ENCODE assay signal across 18 cellular contexts in genomic region chr6:12138377-12138776, GRCh38.
A peak's percentile ranks its signal among the peaks of the same experiment; 100 is the strongest.
DNase-seq lines count a peak whose midpoint lies in the region; ATAC-seq, FAIRE-seq and TF ChIP-seq lines count a peak whose summit lies in the region.
"Had no signal": no experiment of that assay in that cellular context is flagged by ENCODE, and none has a peak within 500 bp of the region (broad histone marks: within the 10 kb centered on the region; RNA-seq: fewer than 3 reads in every experiment).

No MANE protein-coding gene starts in this region.

- peaks cover 81% of the 10 kb centered on the region for H3K36me3 Mint-ChIP-seq in activated T-helper 17 cell treated with anti-CD3 and anti-CD28 coated beads, Interleukin-2, amount 50 U/mL, for 72 hours (ENCODE audit: low read depth)

- peaks cover 17% of the 10 kb centered on the region for H3K9me3 ChIP-seq in A549
- no peaks in the 10 kb centered on the region for H3K9me3 ChIP-seq in HepG2 (ENCODE audit: low read length)
- no peaks in the 10 kb centered on the region for H3K9me3 ChIP-seq in GM23248 (ENCODE audit: low read depth)
- H3K9me3 ChIP-seq: colonic mucosa, vagina had no signal

- TF ChIP-seq EP300 in A549 (IDR thresholded peaks at IDR 0.05) (no peak), HepG2 (IDR thresholded peaks at IDR 0.05; ENCODE audit: low read depth in 2 of 2, low read length in 2 of 2) (no peak), HepG2 (CRISPR knock-in tag; IDR thresholded peaks at IDR 0.05; ENCODE audit: borderline replicate concordance) (no peak)

- H3K9me3 Mint-ChIP-seq in activated T-helper 17 cell treated with anti-CD3 and anti-CD28 coated beads, Interleukin-2, amount 50 U/mL, for 72 hours, result peaks cover 8% of the 10 kb centered on the region

- no peak overlapping the region for H3K4me3 ChIP-seq in A549
- H3K4me3 ChIP-seq in HepG2 (replicated peaks in 1 of 3; ENCODE audit: insufficient read depth in 1 of 3, low read depth in 2 of 3, low read length in 3 of 3), result no peak overlapping the region
- no peak overlapping the region for H3K4me3 ChIP-seq in GM23248
- H3K4me3 ChIP-seq: colonic mucosa, spleen, vagina had no signal

- ATAC-seq in A549 (no peak), HepG2 (peak; percentile 77), foreskin keratinocyte (no peak)
- ATAC-seq in activated T-helper 17 cell treated with anti-CD3 and anti-CD28 coated beads, Interleukin-2, amount 50 U/mL, for 72 hours (replicated peaks), result peak; percentile 74
- ATAC-seq: left ventricle myocardium superior had no signal

- H3K36me3 ChIP-seq in HepG2 (replicated peaks in 1 of 2; ENCODE audit: control insufficient read depth in 1 of 2, insufficient read depth in 2 of 2, low read length in 2 of 2) (peaks cover 7 to 10% of the 10 kb centered on the region in 2 experiments; a peak in 4 of 5 replicates), GM23248 (ENCODE audit: low read depth) (no peaks in the 10 kb centered on the region)

- H3K4me1 Mint-ChIP-seq in activated T-helper 17 cell treated with anti-CD3 and anti-CD28 coated beads, Interleukin-2, amount 50 U/mL, for 72 hours, result peaks cover 24% of the 10 kb centered on the region

- H3K4me2 ChIP-seq in A549 (peak overlapping the region; percentile 73; the same call in 2 of the 3 replicates), HepG2 (ENCODE audit: low read depth, low read length) (no peak overlapping the region), GM23248 (ENCODE audit: unreplicated experiment) (no peak overlapping the region)

- no TSS peak for BruUV-seq in HepG2 (replicated peaks; lab: Mats Ljungman, UMichigan)

- H2AFZ ChIP-seq in HepG2 (ENCODE audit: low read length) (no peak overlapping the region), GM23248 (no peak overlapping the region)

- TF ChIP-seq CTCF in A549 (IDR thresholded peaks at IDR 0.05) (no peak), HepG2 (CRISPR knock-in tag; IDR thresholded peaks at IDR 0.05) (no peak), foreskin keratinocyte (conservative IDR thresholded peaks at IDR 0.05) (no peak)

- DNase-seq in A549 (ENCODE audit: low read depth in 1 of 2, low spot score in 1 of 2) (no peak), M059J (ENCODE audit: low read depth) (peak; percentile 54), HepG2 (ENCODE audit: low spot score) (peak; percentile 16), NCI-H2029 treated with DMSO at 0.1 percent for 48 hours (lab: John Stamatoyannopoulos, UW) (no peak), NCI-H1436 treated with DMSO at 0.1 percent for 48 hours (lab: John Stamatoyannopoulos, UW) (no peak), foreskin keratinocyte (no peak), GM23248 (no peak)
- DNase-seq: colonic mucosa; left ventricle myocardium superior; NCI-H2107; occipital lobe; SHP77 treated with DMSO at 0.1 percent for 48 hours; spleen; stimulated activated CD8-positive, alpha-beta memory T cell treated with anti-CD3 and anti-CD28 coated beads, Interleukin-4, amount 100 ng/mL, for 48 hours; WERI-Rb-1 had no signal

- no peak for TF ChIP-seq RAD21 in A549 (conservative IDR thresholded peaks at IDR 0.05 in 1 of 2, IDR thresholded peaks at IDR 0.05 in 1 of 2)
- no peak for TF ChIP-seq RAD21 in HepG2 (CRISPR knock-in tag; IDR thresholded peaks at IDR 0.05)

- CTCF ChIA-PET in A549 (lab: Yijun Ruan, JAX) (no interaction called here), HepG2 (lab: Yijun Ruan, JAX; ENCODE audit: low intra/inter-chr PET ratio, low total read pairs) (no interaction called here)

- H3K4me3 Mint-ChIP-seq in activated T-helper 17 cell treated with anti-CD3 and anti-CD28 coated beads, Interleukin-2, amount 50 U/mL, for 72 hours, result no peak overlapping the region

- H4K20me1 ChIP-seq in HepG2 (ENCODE audit: insufficient read depth, low read length) (no peaks in the 10 kb centered on the region), GM23248 (ENCODE audit: insufficient read depth) (no peaks in the 10 kb centered on the region)

- H3K9ac ChIP-seq in HepG2 (ENCODE audit: insufficient read depth, low read depth, low read length) (no peak overlapping the region), GM23248 (no peak overlapping the region)

- no peaks in the 10 kb centered on the region for H3K9me2 ChIP-seq in GM23248 (ENCODE audit: insufficient read depth)

- peaks cover 5% of the 10 kb centered on the region; the same call in 1 of the 2 replicates for H3F3A ChIP-seq in GM23248 (ENCODE audit: insufficient read depth)

- intact Hi-C loops in HepG2 (cut with micrococcal nuclease; ENCODE audit: unreplicated experiment), result no loop called here

- no peaks in the 10 kb centered on the region for H3K27me3 Mint-ChIP-seq in activated T-helper 17 cell treated with anti-CD3 and anti-CD28 coated beads, Interleukin-2, amount 50 U/mL, for 72 hours

- H3K27ac ChIP-seq in A549 (peak overlapping the region; percentile 91 to 94), HepG2 (ENCODE audit: extremely low read length, insufficient read depth, low read length) (no peak overlapping the region), foreskin keratinocyte (no peak overlapping the region), GM23248 (no peak overlapping the region)
- H3K27ac ChIP-seq: colonic mucosa, spleen, vagina, WERI-Rb-1 had no signal

- peak overlapping the region; percentile 12 for H3K27ac Mint-ChIP-seq in activated T-helper 17 cell treated with anti-CD3 and anti-CD28 coated beads, Interleukin-2, amount 50 U/mL, for 72 hours

- H3K79me2 ChIP-seq in HepG2 (ENCODE audit: insufficient read depth, low read length), result no peaks in the 10 kb centered on the region
- no peaks in the 10 kb centered on the region for H3K79me2 ChIP-seq in GM23248 (ENCODE audit: insufficient read depth)

- no peak for TF ChIP-seq POLR2A in A549 (IDR thresholded peaks at IDR 0.05; ENCODE audit: low read length)
- no peak for TF ChIP-seq POLR2A in HepG2 (IDR thresholded peaks at IDR 0.05; ENCODE audit: insufficient read depth in 1 of 2, low read depth in 2 of 2, low read length in 2 of 2)

- no peak for FAIRE-seq in A549 (lab: Jason Lieb, UNC)
- FAIRE-seq in HepG2 (lab: Jason Lieb, UNC), result no peak
- FAIRE-seq: H1 had no signal

- in situ Hi-C loops in HepG2 (cut with HindIII; ENCODE audit: extremely low pct_ligation_motif_present, low pct_unique_long_range_greater_than_20kb), result no loop called here
- in situ Hi-C loops in GM23248 (cut with MboI), result no loop called here

- H3K27me3 ChIP-seq in HepG2 (ENCODE audit: control insufficient read depth in 1 of 2, insufficient read depth in 2 of 2, low read length in 2 of 2) (no peaks in the 10 kb centered on the region), foreskin keratinocyte (no peaks in the 10 kb centered on the region), GM23248 (replicated peaks; ENCODE audit: insufficient read depth) (no peaks in the 10 kb centered on the region)
- H3K27me3 ChIP-seq: colonic mucosa, spleen, vagina had no signal

- peaks cover 32% of the 10 kb centered on the region for H3K4me1 ChIP-seq in A549
- H3K4me1 ChIP-seq in HepG2 (ENCODE audit: insufficient read depth, low read length), result peaks cover 14% of the 10 kb centered on the region
- H3K4me1 ChIP-seq in foreskin keratinocyte, result peaks cover 5% of the 10 kb centered on the region
- peaks cover 15% of the 10 kb centered on the region for H3K4me1 ChIP-seq in GM23248 (ENCODE audit: insufficient read depth)
- H3K4me1 ChIP-seq: colonic mucosa had no signal

- POLR2A ChIA-PET in A549 (lab: Yijun Ruan, JAX) (no interaction called here), HepG2 (lab: Yijun Ruan, JAX) (no interaction called here)

- 82% methylated on average over 1 of the region's 1 CpG for WGBS in A549 (ENCODE audit: missing lambda C conversion rate)
- 70% methylated on average over 1 of the region's 1 CpG for WGBS in HepG2 (ENCODE audit: low lambda C conversion rate)
- WGBS in GM23248 (ENCODE audit: low coverage in 1 of 2, low lambda C conversion rate in 2 of 2, missing lambda C conversion rate in 2 of 2), 2 experiments, result 100% methylated on average over 1 of the region's 1 CpG

TF ChIP-seq in A549, 52 proteins besides CTCF, POLR2A, EP300 and RAD21 (continues in another document):
- TF ChIP-seq SREBF2 (IDR thresholded peaks at IDR 0.05) (no peak), EHF (CRISPR knock-in tag; IDR thresholded peaks at IDR 0.05) (no peak), ATOH8 (CRISPR knock-in tag; IDR thresholded peaks at IDR 0.05; ENCODE audit: low read depth) (no peak), HEYL (CRISPR knock-in tag; IDR thresholded peaks at IDR 0.05) (no peak), PHF8 (IDR thresholded peaks at IDR 0.05; ENCODE audit: borderline replicate concordance, low read depth) (no peak), POLR2AphosphoS2 (conservative IDR thresholded peaks at IDR 0.05; ENCODE audit: low read length) (no peak), RNF2 (IDR thresholded peaks at IDR 0.05; ENCODE audit: borderline replicate concordance, low read depth) (no peak)
- TF ChIP-seq, protein P1, sequence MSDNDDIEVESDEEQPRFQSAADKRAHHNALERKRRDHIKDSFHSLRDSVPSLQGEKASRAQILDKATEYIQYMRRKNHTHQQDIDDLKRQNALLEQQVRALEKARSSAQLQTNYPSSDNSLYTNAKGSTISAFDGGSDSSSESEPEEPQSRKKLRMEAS (IDR thresholded peaks at IDR 0.05), result no peak

TF ChIP-seq in HepG2, 621 proteins besides CTCF, POLR2A, EP300 and RAD21:
- TF ChIP-seq TCF7 (IDR thresholded peaks at IDR 0.05; ENCODE audit: low read depth) (peak; percentile 38; the same call in 1 of the 2 replicates), ZNF841 (CRISPR knock-in tag; IDR thresholded peaks at IDR 0.05; ENCODE audit: borderline replicate concordance) (no peak)
- TF ChIP-seq, protein P2, sequence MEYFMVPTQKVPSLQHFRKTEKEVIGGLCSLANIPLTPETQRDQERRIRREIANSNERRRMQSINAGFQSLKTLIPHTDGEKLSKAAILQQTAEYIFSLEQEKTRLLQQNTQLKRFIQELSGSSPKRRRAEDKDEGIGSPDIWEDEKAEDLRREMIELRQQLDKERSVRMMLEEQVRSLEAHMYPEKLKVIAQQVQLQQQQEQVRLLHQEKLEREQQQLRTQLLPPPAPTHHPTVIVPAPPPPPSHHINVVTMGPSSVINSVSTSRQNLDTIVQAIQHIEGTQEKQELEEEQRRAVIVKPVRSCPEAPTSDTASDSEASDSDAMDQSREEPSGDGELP (IDR thresholded peaks at IDR 0.05; ENCODE audit: borderline replicate concordance, low read depth), result peak; percentile 12; the same call in 1 of the 2 replicates

Comparison
In these comparisons a context has a peak if more than half of its experiments do, and no peak if none do; other contexts are left out.
1. ATAC-seq: peak in activated T-helper 17 cell treated with anti-CD3 and anti-CD28 coated beads, Interleukin-2, amount 50 U/mL, for 72 hours (single experiment) and HepG2 (single experiment); none in A549 (0 of 2) and foreskin keratinocyte (single experiment).
2. DNase-seq: peak in M059J (single experiment) and HepG2 (single experiment); none in A549 (0 of 2), NCI-H2029 treated with DMSO at 0.1 percent for 48 hours (single experiment), NCI-H1436 treated with DMSO at 0.1 percent for 48 hours (single experiment), foreskin keratinocyte (0 of 2) and GM23248 (single experiment).
3. H3K27ac ChIP-seq: peak in A549 (2 of 2); none in HepG2 (single experiment), foreskin keratinocyte (single experiment) and GM23248 (single experiment).